Comparison of ENCODE assay signal across 20 cellular contexts in the genomic region with DNA sequence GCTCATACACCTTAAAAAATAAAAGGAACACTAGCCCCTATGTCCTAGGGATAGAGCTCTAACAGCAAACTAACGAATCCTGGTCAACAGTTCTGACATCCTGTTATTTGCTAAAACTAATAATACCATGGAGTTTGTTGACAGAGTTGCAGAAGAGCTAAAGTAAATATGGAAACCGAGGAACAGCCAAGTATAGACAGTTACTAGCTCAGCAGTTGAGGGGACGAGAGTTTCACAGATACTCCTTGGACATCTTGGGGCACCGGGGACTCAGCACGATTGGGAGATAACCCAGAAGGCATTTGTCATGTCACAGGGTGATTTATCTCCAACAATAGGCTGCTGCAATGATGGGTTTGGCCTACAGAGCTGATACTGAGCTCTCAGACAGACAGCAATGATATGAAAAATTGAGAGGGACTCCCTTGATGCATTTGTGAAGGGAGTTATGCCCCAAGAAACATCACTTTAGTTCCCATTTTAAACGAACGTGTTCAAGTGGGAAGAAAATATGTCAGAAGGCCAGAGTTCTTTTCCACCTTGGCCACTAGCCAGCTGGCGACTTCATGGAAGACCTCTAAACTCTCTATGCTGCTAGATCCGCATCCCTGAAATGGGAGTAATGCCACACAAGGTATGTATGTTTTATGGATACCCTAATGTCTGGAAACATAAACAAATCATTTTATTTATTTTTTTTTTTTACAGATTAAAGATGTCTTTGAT. TPM values are rescaled to one million over a fixed set of nuclear protein-coding genes. Genes with fewer than 3 reads are reported as not detected.
DNase-seq lines count a peak whose midpoint lies in the region; ATAC-seq and TF ChIP-seq lines count a peak whose summit lies in the region.
"Had no signal": no experiment of that assay in that cellular context is flagged by ENCODE, and none has a peak within 500 bp of the region (broad histone marks: within the 10 kb centered on the region; RNA-seq: fewer than 3 reads in every experiment).

No MANE protein-coding gene starts in this region.

- no peaks in the 10 kb centered on the region for H3K27me3 Mint-ChIP-seq in osteocyte (ENCODE audit: unreplicated experiment)
- no peaks in the 10 kb centered on the region for H3K27me3 Mint-ChIP-seq in WTC11 (ENCODE audit: low read depth)
- no peaks in the 10 kb centered on the region for H3K27me3 Mint-ChIP-seq in natural killer cell (ENCODE audit: low read depth in 2 of 2)
- H3K27me3 Mint-ChIP-seq: stimulated activated memory B cell treated with anti-CD40 and anti-IgM and Interleukin-4, amounts not matched to agents 10 μg/mL and 1 μg/mL and 100 μg/mL, for 72 hours had no signal

- peak overlapping the region; percentile 92 for H3K27ac ChIP-seq in 22Rv1
- peak overlapping the region; percentile 20 for H3K27ac ChIP-seq in duodenal mucosa (ENCODE audit: low read depth, low read length)

- H3K27ac Mint-ChIP-seq in osteocyte (ENCODE audit: unreplicated experiment) (peak overlapping the region; percentile 75), WTC11 (no peak overlapping the region), natural killer cell (no peak overlapping the region)
- H3K27ac Mint-ChIP-seq: stimulated activated memory B cell treated with anti-CD40 and anti-IgM and Interleukin-4, amounts not matched to agents 10 μg/mL and 1 μg/mL and 100 μg/mL, for 72 hours had no signal

- H3K4me3 Mint-ChIP-seq in osteocyte (ENCODE audit: unreplicated experiment) (no peak overlapping the region), WTC11 (no peak overlapping the region), natural killer cell (no peak overlapping the region)
- H3K4me3 Mint-ChIP-seq: stimulated activated memory B cell treated with anti-CD40 and anti-IgM and Interleukin-4, amounts not matched to agents 10 μg/mL and 1 μg/mL and 100 μg/mL, for 72 hours had no signal

- ATAC-seq in GM18520 (IDR thresholded peaks at IDR 0.05; ENCODE audit: unreplicated experiment), result no peak
- ATAC-seq in WTC11, result no peak
- no peak for ATAC-seq in SK-N-SH treated with all-trans-retinoic acid at 6 μM for 48 hours
- ATAC-seq in natural killer cell, result no peak
- ATAC-seq: activated CD4-positive, CD25-positive, alpha-beta regulatory T cell treated with anti-CD3 and anti-CD28 coated beads, Interleukin-2, amount 50 U/mL, for 24 hours; mucosa of descending colon; stimulated activated memory B cell treated with anti-CD40 and anti-IgM and Interleukin-4, amounts not matched to agents 10 μg/mL and 1 μg/mL and 100 μg/mL, for 72 hours had no signal

- intact Hi-C loops in natural killer cell (cut with micrococcal nuclease), result no loop called here

- H3K4me1 ChIP-seq in duodenal mucosa (ENCODE audit: control insufficient read depth in 1 of 2, insufficient read depth in 2 of 2, low read length in 2 of 2), result peaks cover 15 to 20% of the 10 kb centered on the region in 2 donors

- no peak for DNase-seq in HEK293T (ENCODE audit: extremely low spot score)
- no peak for DNase-seq in osteocyte (ENCODE audit: extremely low spot score, unreplicated experiment)
- no peak for DNase-seq in WTC11 (ENCODE audit: low spot score)
- no peak for DNase-seq in natural killer cell
- DNase-seq: activated effector memory CD4-positive, alpha-beta T cell treated with Interleukin-2 at 50 U/mL for 16 hours; amniotic stem cell; islet precursor cell; NCI-H1694 treated with DMSO at 0.1 percent for 48 hours; NCI-H526; occipital lobe; T-helper 1 cell had no signal

- CTCF ChIA-PET in HEK293T (lab: Yijun Ruan, JAX) (interaction anchor here (0.6 to 1.6 kb wide), 5 partner anchors 49 to 723 kb away, joined by 3 to 6 read pairs (median 4); partner anchors contain the start of genes NCBP2L and TSC22D3), WTC11 (lab: Charles Lee) (interaction anchor here (0.6 to 1.2 kb wide), 2 partner anchors 49 to 286 kb away, joined by 3 to 4 read pairs; partner anchors contain the start of gene TSC22D3)

- TF ChIP-seq CTCF in 22Rv1 (IDR thresholded peaks at IDR 0.05) (no peak), osteocyte (IDR thresholded peaks at IDR 0.05) (no peak), WTC11 (IDR thresholded peaks at IDR 0.05) (no peak), natural killer cell (IDR thresholded peaks at IDR 0.05) (no peak)

- no peaks in the 10 kb centered on the region for H3K9me3 ChIP-seq in duodenal mucosa (ENCODE audit: control insufficient read depth in 1 of 2, low read length in 2 of 2)
- H3K9me3 ChIP-seq: mucosa of descending colon had no signal

- H3K27me3 ChIP-seq in duodenal mucosa (ENCODE audit: control insufficient read depth in 1 of 2, insufficient read depth in 2 of 2, low read length in 2 of 2), result no peaks in the 10 kb centered on the region

- POLR2A ChIA-PET in HEK293T (lab: Yijun Ruan, JAX), result interaction anchor here (1.3 to 22.2 kb wide), 5 partner anchors 10 to 50 kb away, joined by 4 to 724 read pairs (median 45); partner anchors contain the start of gene TSC22D3
- POLR2A ChIA-PET in WTC11 (lab: Charles Lee), result no interaction called here

- H3K9me3 Mint-ChIP-seq in osteocyte (ENCODE audit: unreplicated experiment), result no peaks in the 10 kb centered on the region
- no peaks in the 10 kb centered on the region for H3K9me3 Mint-ChIP-seq in WTC11
- no peaks in the 10 kb centered on the region for H3K9me3 Mint-ChIP-seq in natural killer cell
- H3K9me3 Mint-ChIP-seq: stimulated activated memory B cell treated with anti-CD40 and anti-IgM and Interleukin-4, amounts not matched to agents 10 μg/mL and 1 μg/mL and 100 μg/mL, for 72 hours had no signal

- H3K36me3 Mint-ChIP-seq in osteocyte (ENCODE audit: unreplicated experiment) (no peaks in the 10 kb centered on the region), WTC11 (no peaks in the 10 kb centered on the region), natural killer cell (no peaks in the 10 kb centered on the region)
- H3K36me3 Mint-ChIP-seq: stimulated activated memory B cell treated with anti-CD40 and anti-IgM and Interleukin-4, amounts not matched to agents 10 μg/mL and 1 μg/mL and 100 μg/mL, for 72 hours had no signal

- no peak overlapping the region for H3K4me3 ChIP-seq in duodenal mucosa (ENCODE audit: low read depth in 1 of 2, low read length in 2 of 2)
- H3K4me3 ChIP-seq: mucosa of descending colon had no signal

- H3K36me3 ChIP-seq in duodenal mucosa (ENCODE audit: control insufficient read depth in 1 of 2, insufficient read depth in 2 of 2, low read length in 2 of 2), result no peaks in the 10 kb centered on the region

- no peak overlapping the region for H3K9ac ChIP-seq in duodenal mucosa (ENCODE audit: low read depth in 1 of 2, low read length in 2 of 2)

- H3K4me1 Mint-ChIP-seq in osteocyte (ENCODE audit: unreplicated experiment), result peaks cover 83% of the 10 kb centered on the region
- peaks cover 48% of the 10 kb centered on the region for H3K4me1 Mint-ChIP-seq in WTC11
- peaks cover 0 to under 1% of the 10 kb centered on the region in 2 donors for H3K4me1 Mint-ChIP-seq in natural killer cell

TF ChIP-seq in HEK293T, 16 proteins besides CTCF, POLR2A, EP300 and RAD21:
- TF ChIP-seq PKNOX1 (IDR thresholded peaks at IDR 0.05) (peak; percentile 89), CTBP1 (IDR thresholded peaks at IDR 0.05; ENCODE audit: borderline replicate concordance) (no peak)

TF ChIP-seq in WTC11, 78 proteins besides CTCF, POLR2A, EP300 and RAD21:
- TF ChIP-seq SMAD4 (CRISPR knock-in tag; IDR thresholded peaks at IDR 0.05), result no peak
- TF ChIP-seq FOXP4 (CRISPR knock-in tag; IDR thresholded peaks at IDR 0.05), result no peak
TF ChIP-seq in WTC11: peak in this region for 0.

TF ChIP-seq in SK-N-SH treated with all-trans-retinoic acid at 6 μM for 48 hours, 23 proteins besides CTCF, POLR2A, EP300 and RAD21 (continues in another document):
- no peak for TF ChIP-seq GLIS3 (CRISPR knock-in tag; IDR thresholded peaks at IDR 0.05)
- TF ChIP-seq, protein P1, sequence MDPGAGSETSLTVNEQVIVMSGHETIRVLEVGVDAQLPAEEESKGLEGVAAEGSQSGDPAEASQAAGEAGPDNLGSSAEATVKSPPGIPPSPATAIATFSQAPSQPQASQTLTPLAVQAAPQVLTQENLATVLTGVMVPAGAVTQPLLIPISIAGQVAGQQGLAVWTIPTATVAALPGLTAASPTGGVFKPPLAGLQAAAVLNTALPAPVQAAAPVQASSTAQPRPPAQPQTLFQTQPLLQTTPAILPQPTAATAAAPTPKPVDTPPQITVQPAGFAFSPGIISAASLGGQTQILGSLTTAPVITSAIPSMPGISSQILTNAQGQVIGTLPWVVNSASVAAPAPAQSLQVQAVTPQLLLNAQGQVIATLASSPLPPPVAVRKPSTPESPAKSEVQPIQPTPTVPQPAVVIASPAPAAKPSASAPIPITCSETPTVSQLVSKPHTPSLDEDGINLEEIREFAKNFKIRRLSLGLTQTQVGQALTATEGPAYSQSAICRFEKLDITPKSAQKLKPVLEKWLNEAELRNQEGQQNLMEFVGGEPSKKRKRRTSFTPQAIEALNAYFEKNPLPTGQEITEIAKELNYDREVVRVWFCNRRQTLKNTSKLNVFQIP (CRISPR knock-in tag; IDR thresholded peaks at IDR 0.05; ENCODE audit: borderline replicate concordance, low read depth), result no peak
- no peak for TF ChIP-seq SNAI2 (CRISPR knock-in tag; IDR thresholded peaks at IDR 0.05)
- TF ChIP-seq, protein P2, sequence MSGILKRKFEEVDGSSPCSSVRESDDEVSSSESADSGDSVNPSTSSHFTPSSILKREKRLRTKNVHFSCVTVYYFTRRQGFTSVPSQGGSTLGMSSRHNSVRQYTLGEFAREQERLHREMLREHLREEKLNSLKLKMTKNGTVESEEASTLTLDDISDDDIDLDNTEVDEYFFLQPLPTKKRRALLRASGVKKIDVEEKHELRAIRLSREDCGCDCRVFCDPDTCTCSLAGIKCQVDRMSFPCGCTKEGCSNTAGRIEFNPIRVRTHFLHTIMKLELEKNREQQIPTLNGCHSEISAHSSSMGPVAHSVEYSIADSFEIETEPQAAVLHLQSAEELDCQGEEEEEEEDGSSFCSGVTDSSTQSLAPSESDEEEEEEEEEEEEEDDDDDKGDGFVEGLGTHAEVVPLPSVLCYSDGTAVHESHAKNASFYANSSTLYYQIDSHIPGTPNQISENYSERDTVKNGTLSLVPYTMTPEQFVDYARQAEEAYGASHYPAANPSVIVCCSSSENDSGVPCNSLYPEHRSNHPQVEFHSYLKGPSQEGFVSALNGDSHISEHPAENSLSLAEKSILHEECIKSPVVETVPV (CRISPR knock-in tag; IDR thresholded peaks at IDR 0.05), result no peak

RNA-seq across cellular contexts. Expression of gene TSC22D3, which starts 48.6 kb away (rescaled TPM):
- total RNA-seq in osteocyte (187 and 212 TPM in 2 replicates), WTC11 (2021) (14.5 to 15.9 TPM (median 15.7 TPM) in 3 replicates), natural killer cell (1,000 to 10,000 TPM in 2 of 3 donors, 100 to 1,000 TPM in 1; 895 to 1,800 (median 1,053) TPM)

RNA-seq across cellular contexts. Expression of gene NCBP2L, which starts 50.6 kb away (rescaled TPM):
- total RNA-seq in osteocyte (not detected in 2 replicates), WTC11 (2021) (0.20 TPM in 1 of 3 replicates, not detected in the others), natural killer cell (under 1 TPM in 1 of 3 donors, not detected in 2; 0.18 TPM)
- total RNA-seq: mucosa of descending colon, occipital lobe, RPMI7951, ureter had no signal

Comparison
In these comparisons a context has a peak if more than half of its experiments do, and no peak if none do; other contexts are left out.
1. RNA of gene TSC22D3, which starts 48.6 kb away (total RNA-seq): 895 to 1,800 TPM in natural killer cell and 187 to 212 TPM in osteocyte; 14.5 to 15.9 TPM in WTC11; every median in the first group is over 10 times any median in the second.